ENCODE assay signal across 17 cellular contexts in genomic region chr6:142413111-142413510, GRCh38.
DNase-seq lines count a peak whose midpoint lies in the region; ATAC-seq, FAIRE-seq and TF ChIP-seq lines count a peak whose summit lies in the region.
"Had no signal": no experiment of that assay in that cellular context is flagged by ENCODE, and none has a peak within 500 bp of the region (broad histone marks: within the 10 kb centered on the region; RNA-seq: fewer than 3 reads in every experiment).

No MANE protein-coding gene starts in this region.

- no peak for TF ChIP-seq CTCF in astrocyte (IDR thresholded peaks at IDR 0.05; ENCODE audit: insufficient read depth, low read depth, low read length)
- no peak for TF ChIP-seq CTCF in BE2C (IDR thresholded peaks at IDR 0.05; ENCODE audit: low read depth, low read length)

- ATAC-seq in HG02870 (IDR thresholded peaks at IDR 0.05; ENCODE audit: unreplicated experiment), result no peak
- no peak for ATAC-seq in HG02852 (IDR thresholded peaks at IDR 0.05; ENCODE audit: unreplicated experiment)

- no peaks in the 10 kb centered on the region for H3K9me2 ChIP-seq in Karpas-422 (replicated peaks; ENCODE audit: insufficient read depth, low read length)

- FAIRE-seq in astrocyte (lab: Jason Lieb, UNC), result no peak

- H3K79me2 ChIP-seq in astrocyte (ENCODE audit: insufficient read depth, low read length), result no peaks in the 10 kb centered on the region
- H3K79me2 ChIP-seq in Karpas-422 (ENCODE audit: low read length), result no peaks in the 10 kb centered on the region

- no peaks in the 10 kb centered on the region for H4K20me1 ChIP-seq in astrocyte (ENCODE audit: insufficient read depth, low read length)
- H4K20me1 ChIP-seq in Karpas-422 (ENCODE audit: insufficient read depth, low read depth, low read length), result no peaks in the 10 kb centered on the region

- H3K27ac ChIP-seq in astrocyte (ENCODE audit: low read depth, low read length), result peak overlapping the region; percentile 93
- no peak overlapping the region for H3K27ac ChIP-seq in Karpas-422 (ENCODE audit: low read length)
- H3K27ac ChIP-seq: ovary, stomach, upper lobe of left lung had no signal

- H3K4me3 ChIP-seq in astrocyte (ENCODE audit: insufficient read depth, low read depth, low read length), result peak overlapping the region; percentile 13
- no peak overlapping the region for H3K4me3 ChIP-seq in Karpas-422 (ENCODE audit: low read length)
- H3K4me3 ChIP-seq in BE2C (ENCODE audit: low read depth, low read length), result no peak overlapping the region
- H3K4me3 ChIP-seq: ovary, stomach, upper lobe of left lung had no signal

- H3K27me3 ChIP-seq in astrocyte (ENCODE audit: insufficient read depth, low read length) (no peaks in the 10 kb centered on the region), Karpas-422 (ENCODE audit: low read length) (no peaks in the 10 kb centered on the region), BE2C (no peaks in the 10 kb centered on the region)
- H3K27me3 ChIP-seq: ovary, stomach, upper lobe of left lung had no signal

- H3K4me1 ChIP-seq in astrocyte (ENCODE audit: insufficient read depth, low read length) (peaks cover 33% of the 10 kb centered on the region), Karpas-422 (ENCODE audit: low read length) (no peaks in the 10 kb centered on the region), BE2C (no peaks in the 10 kb centered on the region)
- H3K4me1 ChIP-seq: stomach had no signal

- H3K9me3 ChIP-seq in astrocyte (ENCODE audit: insufficient read depth, low read depth, low read length) (no peaks in the 10 kb centered on the region), Karpas-422 (ENCODE audit: low read length) (no peaks in the 10 kb centered on the region), BE2C (no peaks in the 10 kb centered on the region)
- H3K9me3 ChIP-seq: ovary, stomach, upper lobe of left lung had no signal

- H2AFZ ChIP-seq in astrocyte (ENCODE audit: low read depth, low read length) (no peak overlapping the region), Karpas-422 (ENCODE audit: low read length) (no peak overlapping the region)

- DNase-seq in AG08395 (ENCODE audit: low spot score) (peak; percentile 8), NCI-H226 (peak; percentile 53), astrocyte (ENCODE audit: low read depth) (peak; percentile 79), kidney glomerular epithelial cell (lab: John Stamatoyannopoulos, UW) (peak; percentile 87), Karpas-422 (no peak), BE2C (no peak)
- DNase-seq: activated CD4-positive, alpha-beta T cell treated with anti-CD3 and anti-CD28 coated beads, Interleukin-2, amount 10 ng/mL, durations not matched to agents 24 days and 14 days; CD4-positive, alpha-beta memory T cell; cortex of kidney; DMS79 treated with DMSO at 0.1 percent for 48 hours; H9; NCI-H82; ovary; stomach; upper lobe of left lung had no signal

- no peak overlapping the region for H3K4me3 Mint-ChIP-seq in astrocyte (ENCODE audit: unreplicated experiment)
- H3K4me3 Mint-ChIP-seq: activated CD4-positive, alpha-beta T cell treated with anti-CD3 and anti-CD28 coated beads, Interleukin-2, amount 10 ng/mL, durations not matched to agents 24 days and 14 days; CD4-positive, alpha-beta memory T cell; H9 had no signal

- peak overlapping the region; percentile 54 for H3K9ac ChIP-seq in astrocyte (ENCODE audit: low read length)
- no peak overlapping the region for H3K9ac ChIP-seq in Karpas-422 (ENCODE audit: low read length)

- H3K9me3 Mint-ChIP-seq in astrocyte (ENCODE audit: unreplicated experiment), result no peaks in the 10 kb centered on the region
- H3K9me3 Mint-ChIP-seq: CD4-positive, alpha-beta memory T cell; H9 had no signal

- peaks cover 56% of the 10 kb centered on the region for H3K4me1 Mint-ChIP-seq in astrocyte (ENCODE audit: low read depth, unreplicated experiment)

- H3K27ac Mint-ChIP-seq in astrocyte (ENCODE audit: unreplicated experiment), result peak overlapping the region; percentile 99
- H3K27ac Mint-ChIP-seq: activated CD4-positive, alpha-beta T cell treated with anti-CD3 and anti-CD28 coated beads, Interleukin-2, amount 10 ng/mL, durations not matched to agents 24 days and 14 days; CD4-positive, alpha-beta memory T cell; H9 had no signal

- H3K27me3 Mint-ChIP-seq in astrocyte (ENCODE audit: low read depth, unreplicated experiment), result no peaks in the 10 kb centered on the region

- H3K36me3 Mint-ChIP-seq in astrocyte (ENCODE audit: low read depth, unreplicated experiment), result peaks cover 9% of the 10 kb centered on the region
- H3K36me3 Mint-ChIP-seq: CD4-positive, alpha-beta memory T cell had no signal

- H3K36me3 ChIP-seq in astrocyte (ENCODE audit: insufficient read depth, low read length), result no peaks in the 10 kb centered on the region
- H3K36me3 ChIP-seq in Karpas-422 (ENCODE audit: insufficient read depth, low read length), result no peaks in the 10 kb centered on the region
- H3K36me3 ChIP-seq in BE2C, result no peaks in the 10 kb centered on the region
- H3K36me3 ChIP-seq: ovary had no signal

- H3K4me2 ChIP-seq in astrocyte (ENCODE audit: low read length), result peak overlapping the region; percentile 52
- H3K4me2 ChIP-seq in Karpas-422 (ENCODE audit: low read depth, low read length, poor library complexity, severe bottlenecking), result no peak overlapping the region

Comparison
In these comparisons a context has a peak if more than half of its experiments do, and no peak if none do; other contexts are left out.
1. DNase-seq: peak in AG08395 (single experiment), NCI-H226 (single experiment), astrocyte (single experiment) and kidney glomerular epithelial cell (single experiment); none in Karpas-422 (single experiment) and BE2C (single experiment).